In the genomic region with DNA sequence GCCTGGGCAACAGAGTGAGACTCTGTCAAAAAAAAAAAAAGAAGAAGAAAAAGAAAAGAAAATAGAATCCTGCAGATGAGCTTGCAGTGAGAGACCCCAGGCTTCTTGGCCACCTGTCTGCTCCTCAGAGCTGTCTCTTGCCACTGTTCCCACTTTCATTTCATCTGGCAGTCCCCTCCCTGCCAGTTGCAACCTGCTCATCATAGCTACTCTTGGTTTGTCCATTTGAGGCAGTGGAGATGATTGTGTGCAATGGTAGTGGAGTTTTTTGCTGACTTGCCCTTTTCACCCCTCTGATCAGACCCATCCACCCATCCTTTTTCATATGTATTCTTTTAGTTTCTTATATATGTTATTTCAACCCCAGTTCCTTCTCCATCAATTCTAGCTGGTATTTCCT, we compare ENCODE assay signal across 13 cellular contexts. TPM values are rescaled to one million over a fixed set of nuclear protein-coding genes. Genes with fewer than 3 reads are reported as not detected.
DNase-seq lines count a peak whose midpoint lies in the region; ATAC-seq, FAIRE-seq and TF ChIP-seq lines count a peak whose summit lies in the region.
"Had no signal": no experiment of that assay in that cellular context is flagged by ENCODE, and none has a peak within 500 bp of the region (broad histone marks: within the 10 kb centered on the region; RNA-seq: fewer than 3 reads in every experiment).

No MANE protein-coding gene starts in this region.

- 0 out of 2 replicates have a peak, but pooled peaks cover 16% of the 10 kb centered on the region for H3K4me1 ChIP-seq in HepG2 (ENCODE audit: insufficient read depth, low read length)
- H3K4me1 ChIP-seq in CD8-positive, alpha-beta T cell (ENCODE audit: insufficient read depth, low read length), result no peaks in the 10 kb centered on the region

- H3K4me2 ChIP-seq in HepG2 (ENCODE audit: low read depth, low read length), result no peak overlapping the region

- no peaks in the 10 kb centered on the region for H3K36me3 Mint-ChIP-seq in CD8-positive, alpha-beta T cell
- peaks cover 20% of the 10 kb centered on the region for H3K36me3 Mint-ChIP-seq in activated CD4-positive, alpha-beta memory T cell treated with anti-CD3 and anti-CD28 coated beads, Interleukin-2, amount 10 ng/mL, durations not matched to agents 7 days and 5 days (ENCODE audit: low read depth)

- TF ChIP-seq CTCF in HepG2 (CRISPR knock-in tag; IDR thresholded peaks at IDR 0.05), result no peak
- TF ChIP-seq CTCF in CD8-positive, alpha-beta T cell (IDR thresholded peaks at IDR 0.05), result no peak

- no peak for TF ChIP-seq EP300 in HepG2 (IDR thresholded peaks at IDR 0.05; ENCODE audit: low read depth in 2 of 2, low read length in 2 of 2)
- no peak for TF ChIP-seq EP300 in HepG2 (CRISPR knock-in tag; IDR thresholded peaks at IDR 0.05; ENCODE audit: borderline replicate concordance)

- peaks cover 9% of the 10 kb centered on the region for H3K9me3 Mint-ChIP-seq in CD8-positive, alpha-beta T cell
- peaks cover 1% of the 10 kb centered on the region for H3K9me3 Mint-ChIP-seq in activated CD4-positive, alpha-beta memory T cell treated with anti-CD3 and anti-CD28 coated beads, Interleukin-2, amount 10 ng/mL, durations not matched to agents 7 days and 5 days

- no peak for FAIRE-seq in HepG2 (lab: Jason Lieb, UNC)

- H4K20me1 ChIP-seq in HepG2 (ENCODE audit: insufficient read depth, low read length), result no peaks in the 10 kb centered on the region

- POLR2A ChIA-PET in HepG2 (lab: Yijun Ruan, JAX), result no interaction called here
- POLR2A ChIA-PET in CD8-positive, alpha-beta T cell (lab: Charles Lee), result no interaction called here
- POLR2A ChIA-PET in activated CD4-positive, alpha-beta memory T cell treated with anti-CD3 and anti-CD28 coated beads, Interleukin-2, amount 10 ng/mL, durations not matched to agents 7 days and 5 days (lab: Charles Lee), result interaction anchor here (1.2 kb wide), 2 partner anchors 9 to 26 kb away, joined by 5 read pairs; no protein-coding TSS in a partner anchor

- H3K9ac ChIP-seq in HepG2 (ENCODE audit: insufficient read depth, low read depth, low read length), result no peak overlapping the region

- H3K27ac Mint-ChIP-seq in CD8-positive, alpha-beta T cell, result no peak overlapping the region
- no peak overlapping the region for H3K27ac Mint-ChIP-seq in activated CD4-positive, alpha-beta memory T cell treated with anti-CD3 and anti-CD28 coated beads, Interleukin-2, amount 10 ng/mL, durations not matched to agents 7 days and 5 days
- H3K27ac Mint-ChIP-seq: stimulated activated naive CD8-positive, alpha-beta T cell treated with anti-CD3 and anti-CD28 coated beads, Interleukin-15, amount 100 ng/mL, for 72 hours had no signal

- CTCF ChIA-PET in HepG2 (lab: Yijun Ruan, JAX; ENCODE audit: low intra/inter-chr PET ratio, low total read pairs), result no interaction called here
- CTCF ChIA-PET in CD8-positive, alpha-beta T cell (lab: Charles Lee), result interaction anchor here (1.3 to 1.9 kb wide), 2 partner anchors 8 to 35 kb away, joined by 3 to 5 read pairs; no protein-coding TSS in a partner anchor
- CTCF ChIA-PET in activated CD4-positive, alpha-beta memory T cell treated with anti-CD3 and anti-CD28 coated beads, Interleukin-2, amount 10 ng/mL, durations not matched to agents 7 days and 5 days (lab: Charles Lee), result interaction anchor here (0.8 to 1.6 kb wide), 3 partner anchors 8 to 35 kb away, joined by 3 to 7 read pairs (median 4); no protein-coding TSS in a partner anchor

- H3K4me3 Mint-ChIP-seq in CD8-positive, alpha-beta T cell, result no peak overlapping the region
- H3K4me3 Mint-ChIP-seq in activated CD4-positive, alpha-beta memory T cell treated with anti-CD3 and anti-CD28 coated beads, Interleukin-2, amount 10 ng/mL, durations not matched to agents 7 days and 5 days, result no peak overlapping the region
- H3K4me3 Mint-ChIP-seq: stimulated activated naive CD8-positive, alpha-beta T cell treated with anti-CD3 and anti-CD28 coated beads, Interleukin-15, amount 100 ng/mL, for 72 hours had no signal

- no peaks in the 10 kb centered on the region for H3K36me3 ChIP-seq in HepG2 (replicated peaks in 1 of 2; ENCODE audit: control insufficient read depth in 1 of 2, insufficient read depth in 2 of 2, low read length in 2 of 2)
- H3K36me3 ChIP-seq in CD8-positive, alpha-beta T cell (ENCODE audit: insufficient read depth, low read length), result no peaks in the 10 kb centered on the region

- no peaks in the 10 kb centered on the region for H3K9me3 ChIP-seq in HepG2 (ENCODE audit: low read length)
- H3K9me3 ChIP-seq in CD8-positive, alpha-beta T cell (ENCODE audit: low read length), result no peaks in the 10 kb centered on the region

- ATAC-seq in GM18873 (IDR thresholded peaks at IDR 0.05; ENCODE audit: low FRiP score, unreplicated experiment), result peak; percentile 71
- peak; percentile 55 for ATAC-seq in GM21723 (IDR thresholded peaks at IDR 0.05; ENCODE audit: unreplicated experiment)
- peak; percentile 52 for ATAC-seq in HG03342 (IDR thresholded peaks at IDR 0.05; ENCODE audit: unreplicated experiment)
- ATAC-seq in HepG2, result no peak
- no peak for ATAC-seq in CD8-positive, alpha-beta T cell
- ATAC-seq: left colon; stimulated activated naive CD8-positive, alpha-beta T cell treated with anti-CD3 and anti-CD28 coated beads, Interleukin-15, amount 100 ng/mL, for 72 hours had no signal

- in situ Hi-C loops in HepG2 (cut with HindIII; ENCODE audit: extremely low pct_ligation_motif_present, low pct_unique_long_range_greater_than_20kb), result no loop called here

- DNase-seq in HepG2 (ENCODE audit: low spot score) (no peak), NOMO-1 (lab: John Stamatoyannopoulos, UW; ENCODE audit: unreplicated experiment in 2 of 2) (no peak)
- DNase-seq in CD8-positive, alpha-beta T cell, result no peak
- no peak for DNase-seq in stimulated activated naive CD4-positive, alpha-beta T cell treated with Interleukin-2 at 50 U/mL for 16 hours (lab: John Stamatoyannopoulos, UW)
- DNase-seq in activated CD4-positive, alpha-beta memory T cell treated with anti-CD3 and anti-CD28 coated beads, Interleukin-2, amount 10 ng/mL, durations not matched to agents 7 days and 5 days, result no peak
- DNase-seq: activated gamma-delta T cell treated with Interleukin-2 at 50 U/mL for 16 hours; DMS153; left colon; stimulated activated naive CD8-positive, alpha-beta T cell treated with anti-CD3 and anti-CD28 coated beads, Interleukin-15, amount 100 ng/mL, for 72 hours had no signal

- no peak for TF ChIP-seq POLR2A in HepG2 (IDR thresholded peaks at IDR 0.05; ENCODE audit: insufficient read depth in 1 of 2, low read depth in 2 of 2, low read length in 2 of 2)

- BruUV-seq in HepG2 (replicated peaks; lab: Mats Ljungman, UMichigan), result no TSS peak

- H3K4me3 ChIP-seq in HepG2 (replicated peaks in 1 of 3; ENCODE audit: insufficient read depth in 1 of 3, low read depth in 2 of 3, low read length in 3 of 3), result no peak overlapping the region
- H3K4me3 ChIP-seq in CD8-positive, alpha-beta T cell (ENCODE audit: low read depth, low read length), result no peak overlapping the region

- H3K27me3 ChIP-seq in HepG2 (ENCODE audit: control insufficient read depth in 1 of 2, insufficient read depth in 2 of 2, low read length in 2 of 2), result no peaks in the 10 kb centered on the region
- H3K27me3 ChIP-seq in CD8-positive, alpha-beta T cell (ENCODE audit: insufficient read depth, low read length), result no peaks in the 10 kb centered on the region

- peaks cover 6% of the 10 kb centered on the region for H3K27me3 Mint-ChIP-seq in CD8-positive, alpha-beta T cell (ENCODE audit: low read depth)
- H3K27me3 Mint-ChIP-seq in activated CD4-positive, alpha-beta memory T cell treated with anti-CD3 and anti-CD28 coated beads, Interleukin-2, amount 10 ng/mL, durations not matched to agents 7 days and 5 days, result peaks cover 2% of the 10 kb centered on the region

- no peaks in the 10 kb centered on the region for H3K79me2 ChIP-seq in HepG2 (ENCODE audit: insufficient read depth, low read length)

- no peak for TF ChIP-seq RAD21 in HepG2 (CRISPR knock-in tag; IDR thresholded peaks at IDR 0.05)

- peaks cover 5% of the 10 kb centered on the region for H3K4me1 Mint-ChIP-seq in CD8-positive, alpha-beta T cell (ENCODE audit: low read depth)
- H3K4me1 Mint-ChIP-seq in activated CD4-positive, alpha-beta memory T cell treated with anti-CD3 and anti-CD28 coated beads, Interleukin-2, amount 10 ng/mL, durations not matched to agents 7 days and 5 days, result peaks cover 43% of the 10 kb centered on the region

- H3K27ac ChIP-seq in HepG2 (ENCODE audit: extremely low read length, insufficient read depth, low read length), result no peak overlapping the region
- H3K27ac ChIP-seq in CD8-positive, alpha-beta T cell (ENCODE audit: low read depth, low read length), result no peak overlapping the region
- H3K27ac ChIP-seq: RWPE1 had no signal

- no peak overlapping the region for H2AFZ ChIP-seq in HepG2 (ENCODE audit: low read length)

- intact Hi-C loops in HepG2 (cut with micrococcal nuclease; ENCODE audit: unreplicated experiment), result no loop called here
- intact Hi-C loops in CD8-positive, alpha-beta T cell (cut with DNase I, micrococcal nuclease), result no loop called here

RNA-seq across cellular contexts. Expression of a gene that starts 28.7 kb away (rescaled TPM):
- total RNA-seq in HepG2 (2016; rRNA removed; fragmentation: Illumina TruSeq; extraction: Trizol), result 0.02 TPM in 1 of 2 replicates, not detected in the other
- total RNA-seq in HepG2 (2016; cell fraction: cytosol; rRNA removed; fragmentation: Illumina TruSeq; extraction: Trizol; ENCODE audit: low read depth), result not detected in 2 replicates
- 0.02 and 0.03 TPM in 2 replicates for total RNA-seq in HepG2 (2016; cell fraction: insoluble cytoplasmic fraction; rRNA removed; fragmentation: Illumina TruSeq; extraction: Trizol)
- total RNA-seq in HepG2 (2016; cell fraction: membrane; rRNA removed; fragmentation: Illumina TruSeq; extraction: Trizol), result 0.03 TPM in 1 of 2 replicates, not detected in the other
- 0.09 TPM in 1 of 2 replicates, not detected in the other for total RNA-seq in HepG2 (2016; cell fraction: nucleus; rRNA removed; fragmentation: Illumina TruSeq; extraction: Trizol)
- not detected in 2 replicates for polyA plus RNA-seq in HepG2 (2011; rRNA removed)
- not detected in 2 replicates for polyA plus RNA-seq in HepG2 (2011; cell fraction: cytosol; rRNA removed)
- 0.02 and 0.03 TPM in 2 replicates for polyA plus RNA-seq in HepG2 (2011; cell fraction: nucleus; rRNA removed)
- not detected in 2 replicates for polyA plus RNA-seq in HepG2 (2012)
- not detected in 2 replicates for polyA plus RNA-seq in HepG2 (2016; cell fraction: cytosol; fragmentation: Illumina TruSeq; extraction: Trizol; ENCODE audit: low read depth)
- polyA plus RNA-seq in HepG2 (2016; cell fraction: insoluble cytoplasmic fraction; fragmentation: Illumina TruSeq; extraction: Trizol; ENCODE audit: low read depth), result not detected in 2 replicates
- not detected in 2 replicates for polyA plus RNA-seq in HepG2 (2016; cell fraction: membrane; fragmentation: Illumina TruSeq; extraction: Trizol; ENCODE audit: low read depth)
- polyA plus RNA-seq in HepG2 (2016; cell fraction: nucleus; fragmentation: Illumina TruSeq; extraction: Trizol; ENCODE audit: insufficient read depth, low read depth), result 0.11 TPM in 1 of 2 replicates, not detected in the other
- 0.02 and 9.0 TPM in 2 replicates for polyA minus RNA-seq in HepG2 (2011; rRNA and poly(A)+ RNA removed; ENCODE audit: low replicate concordance)
- polyA minus RNA-seq in HepG2 (2011; cell fraction: cytosol; rRNA and poly(A)+ RNA removed), result 0.09 TPM in 1 of 2 replicates, not detected in the other
- polyA minus RNA-seq in HepG2 (2011; cell fraction: nucleus; rRNA and poly(A)+ RNA removed), result not detected in 2 replicates
- total RNA-seq in CD8-positive, alpha-beta T cell, result 1 to 10 TPM; 1.3 to 1.4 TPM
- total RNA-seq in activated CD4-positive, alpha-beta memory T cell treated with anti-CD3 and anti-CD28 coated beads, Interleukin-2, amount 10 ng/mL, durations not matched to agents 7 days and 5 days, result 1 to 10 TPM; 9.5 to 9.9 TPM

Comparison
In these comparisons a context has a peak if more than half of its experiments do, and no peak if none do; other contexts are left out.
1. ATAC-seq: peak in GM18873 (single experiment), GM21723 (single experiment) and HG03342 (single experiment); none in HepG2 (single experiment) and CD8-positive, alpha-beta T cell (single experiment).
2. RNA of a gene that starts 28.7 kb away (total RNA-seq): 9.5 to 9.9 TPM in activated CD4-positive, alpha-beta memory T cell treated with anti-CD3 and anti-CD28 coated beads, Interleukin-2, amount 10 ng/mL, durations not matched to agents 7 days and 5 days; 1.3 to 1.4 TPM in CD8-positive, alpha-beta T cell and 0.02 to 0.09 TPM in HepG2; every median in the first group is over 4 times any median in the second.